In genomic region chr19:45607071-45608029, GRCh38 we compare ENCODE assay signal across 1 cellular context.
TF ChIP-seq lines count a peak whose summit lies in the region.

No MANE protein-coding gene starts in this region.

TF ChIP-seq in HepG2, 621 proteins besides CTCF, POLR2A, EP300 and RAD21 (continued from another document and continues in another):
- no peak for TF ChIP-seq ZNF30 (CRISPR knock-in tag; IDR thresholded peaks at IDR 0.05)
- no peak for TF ChIP-seq GTF3A (CRISPR knock-in tag; conservative IDR thresholded peaks at IDR 0.05)
- TF ChIP-seq ZSCAN30 (CRISPR knock-in tag; IDR thresholded peaks at IDR 0.05): no peak
- TF ChIP-seq GZF1 (CRISPR knock-in tag; IDR thresholded peaks at IDR 0.05): no peak
- TF ChIP-seq ZBTB7A (CRISPR knock-in tag; IDR thresholded peaks at IDR 0.05): no peak
- TF ChIP-seq ZNF644 (CRISPR knock-in tag; IDR thresholded peaks at IDR 0.05; ENCODE audit: low read depth): 0 out of 2 replicates have a peak, but pooled peaks have one; percentile 37
- TF ChIP-seq, protein P1, sequence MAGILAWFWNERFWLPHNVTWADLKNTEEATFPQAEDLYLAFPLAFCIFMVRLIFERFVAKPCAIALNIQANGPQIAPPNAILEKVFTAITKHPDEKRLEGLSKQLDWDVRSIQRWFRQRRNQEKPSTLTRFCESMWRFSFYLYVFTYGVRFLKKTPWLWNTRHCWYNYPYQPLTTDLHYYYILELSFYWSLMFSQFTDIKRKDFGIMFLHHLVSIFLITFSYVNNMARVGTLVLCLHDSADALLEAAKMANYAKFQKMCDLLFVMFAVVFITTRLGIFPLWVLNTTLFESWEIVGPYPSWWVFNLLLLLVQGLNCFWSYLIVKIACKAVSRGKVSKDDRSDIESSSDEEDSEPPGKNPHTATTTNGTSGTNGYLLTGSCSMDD (CRISPR knock-in tag; IDR thresholded peaks at IDR 0.05): no peak
- TF ChIP-seq ZFP36 (IDR thresholded peaks at IDR 0.05; ENCODE audit: borderline replicate concordance, low read depth, low read length, partially characterized antibody): no peak
- TF ChIP-seq RXRB (CRISPR knock-in tag; IDR thresholded peaks at IDR 0.05; ENCODE audit: borderline replicate concordance): peak; percentile 46
- TF ChIP-seq SMC3 (IDR thresholded peaks at IDR 0.05; ENCODE audit: low read length): peak; percentile 75
- no peak for TF ChIP-seq ZNF879 (CRISPR knock-in tag; IDR thresholded peaks at IDR 0.05)
- no peak for TF ChIP-seq SNRNP70 (IDR thresholded peaks at IDR 0.05; ENCODE audit: low read depth, low read length)
- TF ChIP-seq ZSCAN29 (CRISPR knock-in tag; conservative IDR thresholded peaks at IDR 0.05): no peak
- no peak for TF ChIP-seq ZNF460 (CRISPR knock-in tag; IDR thresholded peaks at IDR 0.05; ENCODE audit: borderline replicate concordance)
- no peak for TF ChIP-seq MZF1 (CRISPR knock-in tag; IDR thresholded peaks at IDR 0.05; ENCODE audit: borderline replicate concordance)
- TF ChIP-seq, protein P2, sequence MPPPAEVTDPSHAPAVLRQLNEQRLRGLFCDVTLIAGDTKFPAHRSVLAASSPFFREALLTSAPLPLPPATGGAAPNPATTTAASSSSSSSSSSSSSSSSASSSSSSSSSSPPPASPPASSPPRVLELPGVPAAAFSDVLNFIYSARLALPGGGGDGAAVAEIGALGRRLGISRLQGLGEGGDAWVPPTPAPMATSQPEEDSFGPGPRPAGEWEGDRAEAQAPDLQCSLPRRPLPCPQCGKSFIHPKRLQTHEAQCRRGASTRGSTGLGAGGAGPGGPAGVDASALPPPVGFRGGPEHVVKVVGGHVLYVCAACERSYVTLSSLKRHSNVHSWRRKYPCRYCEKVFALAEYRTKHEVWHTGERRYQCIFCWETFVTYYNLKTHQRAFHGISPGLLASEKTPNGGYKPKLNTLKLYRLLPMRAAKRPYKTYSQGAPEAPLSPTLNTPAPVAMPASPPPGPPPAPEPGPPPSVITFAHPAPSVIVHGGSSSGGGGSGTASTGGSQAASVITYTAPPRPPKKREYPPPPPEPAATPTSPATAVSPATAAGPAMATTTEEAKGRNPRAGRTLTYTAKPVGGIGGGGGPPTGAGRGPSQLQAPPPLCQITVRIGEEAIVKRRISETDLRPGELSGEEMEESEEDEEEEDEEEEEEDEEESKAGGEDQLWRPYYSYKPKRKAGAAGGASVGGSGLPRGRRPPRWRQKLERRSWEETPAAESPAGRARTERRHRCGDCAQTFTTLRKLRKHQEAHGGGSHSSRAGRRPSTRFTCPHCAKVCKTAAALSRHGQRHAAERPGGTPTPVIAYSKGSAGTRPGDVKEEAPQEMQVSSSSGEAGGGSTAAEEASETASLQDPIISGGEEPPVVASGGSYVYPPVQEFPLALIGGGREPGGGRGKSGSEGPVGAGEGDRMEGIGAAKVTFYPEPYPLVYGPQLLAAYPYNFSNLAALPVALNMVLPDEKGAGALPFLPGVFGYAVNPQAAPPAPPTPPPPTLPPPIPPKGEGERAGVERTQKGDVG (CRISPR knock-in tag; IDR thresholded peaks at IDR 0.05; ENCODE audit: borderline replicate concordance): no peak
- TF ChIP-seq ARNTL (CRISPR knock-in tag; IDR thresholded peaks at IDR 0.05): peak; percentile 4; the same call in 1 of the 2 replicates
- no peak for TF ChIP-seq MLX (CRISPR knock-in tag; IDR thresholded peaks at IDR 0.05)
- TF ChIP-seq KMT2B (CRISPR knock-in tag; IDR thresholded peaks at IDR 0.05): peak; percentile 27; the same call in 1 of the 2 replicates
- no peak; the same call in 1 of the 2 replicates for TF ChIP-seq ZBTB7B (CRISPR knock-in tag; IDR thresholded peaks at IDR 0.05)
- TF ChIP-seq HCFC1 (IDR thresholded peaks at IDR 0.05; ENCODE audit: low read depth, low read length): no peak
- TF ChIP-seq ZBTB2 (CRISPR knock-in tag; IDR thresholded peaks at IDR 0.05; ENCODE audit: low read depth): no peak
- peak; percentile 69; the same call in 1 of the 2 replicates for TF ChIP-seq YEATS2 (CRISPR knock-in tag; IDR thresholded peaks at IDR 0.05; ENCODE audit: borderline replicate concordance)
- TF ChIP-seq ZNF232 (CRISPR knock-in tag; IDR thresholded peaks at IDR 0.05; ENCODE audit: borderline replicate concordance): no peak
- peak; percentile 71 to 84 for TF ChIP-seq HMGXB4 (CRISPR knock-in tag; IDR thresholded peaks at IDR 0.05; ENCODE audit: borderline replicate concordance in 1 of 2, low read depth in 1 of 2)
- no peak for TF ChIP-seq NONO (IDR thresholded peaks at IDR 0.05)
- TF ChIP-seq NONO (CRISPR knock-in tag; conservative IDR thresholded peaks at IDR 0.05): no peak
- TF ChIP-seq, protein P3, sequence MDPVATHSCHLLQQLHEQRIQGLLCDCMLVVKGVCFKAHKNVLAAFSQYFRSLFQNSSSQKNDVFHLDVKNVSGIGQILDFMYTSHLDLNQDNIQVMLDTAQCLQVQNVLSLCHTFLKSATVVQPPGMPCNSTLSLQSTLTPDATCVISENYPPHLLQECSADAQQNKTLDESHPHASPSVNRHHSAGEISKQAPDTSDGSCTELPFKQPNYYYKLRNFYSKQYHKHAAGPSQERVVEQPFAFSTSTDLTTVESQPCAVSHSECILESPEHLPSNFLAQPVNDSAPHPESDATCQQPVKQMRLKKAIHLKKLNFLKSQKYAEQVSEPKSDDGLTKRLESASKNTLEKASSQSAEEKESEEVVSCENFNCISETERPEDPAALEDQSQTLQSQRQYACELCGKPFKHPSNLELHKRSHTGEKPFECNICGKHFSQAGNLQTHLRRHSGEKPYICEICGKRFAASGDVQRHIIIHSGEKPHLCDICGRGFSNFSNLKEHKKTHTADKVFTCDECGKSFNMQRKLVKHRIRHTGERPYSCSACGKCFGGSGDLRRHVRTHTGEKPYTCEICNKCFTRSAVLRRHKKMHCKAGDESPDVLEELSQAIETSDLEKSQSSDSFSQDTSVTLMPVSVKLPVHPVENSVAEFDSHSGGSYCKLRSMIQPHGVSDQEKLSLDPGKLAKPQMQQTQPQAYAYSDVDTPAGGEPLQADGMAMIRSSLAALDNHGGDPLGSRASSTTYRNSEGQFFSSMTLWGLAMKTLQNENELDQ (CRISPR knock-in tag; IDR thresholded peaks at IDR 0.05; ENCODE audit: borderline replicate concordance): no peak
- no peak for TF ChIP-seq ZNF724P (CRISPR knock-in tag; IDR thresholded peaks at IDR 0.05; ENCODE audit: borderline replicate concordance)
- no peak for TF ChIP-seq FOSL1 (CRISPR knock-in tag; IDR thresholded peaks at IDR 0.05; ENCODE audit: borderline replicate concordance)
- peak; percentile 66 for TF ChIP-seq STAG1 (CRISPR knock-in tag; IDR thresholded peaks at IDR 0.05)
- peak; percentile 66; the same call in 1 of the 2 replicates for TF ChIP-seq TCF7 (IDR thresholded peaks at IDR 0.05; ENCODE audit: low read depth)
- no peak for TF ChIP-seq FOXO1 (CRISPR knock-in tag; IDR thresholded peaks at IDR 0.05)
- no peak for TF ChIP-seq IKZF1 (IDR thresholded peaks at IDR 0.05)
- peak; percentile 31; the same call in 1 of the 2 replicates for TF ChIP-seq PHF20 (CRISPR knock-in tag; IDR thresholded peaks at IDR 0.05)
- peak; percentile 54 for TF ChIP-seq POLR2G (IDR thresholded peaks at IDR 0.05; ENCODE audit: low read depth, low read length)
- no peak for TF ChIP-seq ZNF770 (CRISPR knock-in tag; IDR thresholded peaks at IDR 0.05)
- TF ChIP-seq MYNN (CRISPR knock-in tag; IDR thresholded peaks at IDR 0.05; ENCODE audit: low read depth): no peak
- TF ChIP-seq, protein P4, sequence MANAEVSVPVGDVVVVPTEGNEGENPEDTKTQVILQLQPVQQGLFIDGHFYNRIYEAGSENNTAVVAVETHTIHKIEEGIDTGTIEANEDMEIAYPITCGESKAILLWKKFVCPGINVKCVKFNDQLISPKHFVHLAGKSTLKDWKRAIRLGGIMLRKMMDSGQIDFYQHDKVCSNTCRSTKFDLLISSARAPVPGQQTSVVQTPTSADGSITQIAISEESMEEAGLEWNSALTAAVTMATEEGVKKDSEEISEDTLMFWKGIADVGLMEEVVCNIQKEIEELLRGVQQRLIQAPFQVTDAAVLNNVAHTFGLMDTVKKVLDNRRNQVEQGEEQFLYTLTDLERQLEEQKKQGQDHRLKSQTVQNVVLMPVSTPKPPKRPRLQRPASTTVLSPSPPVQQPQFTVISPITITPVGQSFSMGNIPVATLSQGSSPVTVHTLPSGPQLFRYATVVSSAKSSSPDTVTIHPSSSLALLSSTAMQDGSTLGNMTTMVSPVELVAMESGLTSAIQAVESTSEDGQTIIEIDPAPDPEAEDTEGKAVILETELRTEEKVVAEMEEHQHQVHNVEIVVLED (CRISPR knock-in tag; IDR thresholded peaks at IDR 0.05; ENCODE audit: borderline replicate concordance): 0 out of 2 replicates have a peak, but pooled peaks have one; percentile 12
- TF ChIP-seq AGO2 (optimal IDR thresholded peaks at IDR 0.05; ENCODE audit: low read depth, low read length): no peak
- no peak for TF ChIP-seq STAT5B (CRISPR knock-in tag; IDR thresholded peaks at IDR 0.05)
- TF ChIP-seq ZMYM3 (CRISPR knock-in tag; IDR thresholded peaks at IDR 0.05): peak; percentile 62
- TF ChIP-seq ZEB1 (IDR thresholded peaks at IDR 0.05; ENCODE audit: insufficient replicate concordance, low read depth): no peak
- TF ChIP-seq ZNF775 (CRISPR knock-in tag; IDR thresholded peaks at IDR 0.05; ENCODE audit: borderline replicate concordance): no peak
